Comparison of ENCODE assay signal across 1 cellular context in the genomic region with DNA sequence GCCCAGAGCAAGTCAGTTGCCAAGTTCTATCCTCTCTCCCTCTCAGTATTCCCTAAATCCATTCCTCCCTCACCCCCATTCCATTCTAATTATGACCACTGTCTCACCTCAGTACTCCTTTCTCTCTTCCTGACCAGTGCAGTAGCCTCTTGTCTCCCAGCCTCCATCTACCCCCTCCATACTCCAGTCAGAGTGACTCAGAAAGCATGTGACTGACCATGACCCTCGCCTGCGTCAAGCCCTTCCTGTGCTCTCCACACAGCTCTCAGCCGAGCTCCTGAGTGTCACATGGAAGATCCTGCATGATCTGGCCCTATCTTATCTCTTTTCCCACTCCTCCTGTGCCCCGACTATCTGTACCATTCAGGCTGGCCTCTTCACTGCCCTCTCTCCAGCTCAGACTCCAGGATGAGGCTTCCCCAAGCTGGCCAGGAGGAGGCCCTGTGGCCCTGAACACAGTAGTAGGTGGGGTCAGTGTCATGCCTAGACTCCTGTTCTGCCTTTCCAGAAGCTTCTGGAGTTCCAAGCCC.
TF ChIP-seq lines count a peak whose summit lies in the region.

No MANE protein-coding gene starts in this region.

TF ChIP-seq in K562, 482 proteins besides CTCF, POLR2A, EP300 and RAD21 (continued from another document and continues in another):
- TF ChIP-seq, protein P1, sequence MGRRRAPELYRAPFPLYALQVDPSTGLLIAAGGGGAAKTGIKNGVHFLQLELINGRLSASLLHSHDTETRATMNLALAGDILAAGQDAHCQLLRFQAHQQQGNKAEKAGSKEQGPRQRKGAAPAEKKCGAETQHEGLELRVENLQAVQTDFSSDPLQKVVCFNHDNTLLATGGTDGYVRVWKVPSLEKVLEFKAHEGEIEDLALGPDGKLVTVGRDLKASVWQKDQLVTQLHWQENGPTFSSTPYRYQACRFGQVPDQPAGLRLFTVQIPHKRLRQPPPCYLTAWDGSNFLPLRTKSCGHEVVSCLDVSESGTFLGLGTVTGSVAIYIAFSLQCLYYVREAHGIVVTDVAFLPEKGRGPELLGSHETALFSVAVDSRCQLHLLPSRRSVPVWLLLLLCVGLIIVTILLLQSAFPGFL (CRISPR knock-in tag; IDR thresholded peaks at IDR 0.05), result no peak
- TF ChIP-seq RFX7 (CRISPR knock-in tag; IDR thresholded peaks at IDR 0.05) (no peak), CEBPB (tag; IDR thresholded peaks at IDR 0.05) (no peak), RERE (CRISPR knock-in tag; IDR thresholded peaks at IDR 0.05; ENCODE audit: borderline replicate concordance) (no peak), RCOR1 (IDR thresholded peaks at IDR 0.05; ENCODE audit: borderline replicate concordance in 1 of 2, low read depth in 2 of 2, low read length in 2 of 2) (peak; percentile 81 to 95; a peak in 3 of 4 replicates), STAT5A (IDR thresholded peaks at IDR 0.05; ENCODE audit: borderline replicate concordance, low read length) (peak; percentile 85), PURB (CRISPR knock-in tag; IDR thresholded peaks at IDR 0.05; ENCODE audit: low read depth) (no peak), TBP (optimal IDR thresholded peaks at IDR 0.05; ENCODE audit: low read depth, low read length) (peak; percentile 17), RBBP5 (IDR thresholded peaks at IDR 0.05; ENCODE audit: borderline replicate concordance, insufficient read depth, low read length, poor library complexity, severe bottlenecking) (no peak), FIP1L1 (IDR thresholded peaks at IDR 0.05; ENCODE audit: low read depth, low read length, poor library complexity, severe bottlenecking) (no peak), SIRT6 (IDR thresholded peaks at IDR 0.05; ENCODE audit: low read depth, low read length) (no peak), L3MBTL2 (IDR thresholded peaks at IDR 0.05) (peak; percentile 98), JUND (IDR thresholded peaks at IDR 0.05; ENCODE audit: borderline replicate concordance, low read depth, low read length) (peak; percentile 98), JUND (tag; IDR thresholded peaks at IDR 0.05; ENCODE audit: borderline replicate concordance, low read depth, low read length) (peak; percentile 97; the same call in 2 of the 3 replicates), FOXM1 (IDR thresholded peaks at IDR 0.05; ENCODE audit: low read depth) (peak; percentile 94), FOXM1 (CRISPR knock-in tag; IDR thresholded peaks at IDR 0.05; ENCODE audit: low read depth) (no peak), TAF15 (IDR thresholded peaks at IDR 0.05; ENCODE audit: low read depth, low read length) (no peak), CREM (IDR thresholded peaks at IDR 0.05; ENCODE audit: low read depth) (peak; percentile 91), CBX1 (IDR thresholded peaks at IDR 0.05; ENCODE audit: low read depth) (no peak), KLF6 (CRISPR knock-in tag; IDR thresholded peaks at IDR 0.05; ENCODE audit: borderline replicate concordance) (peak; percentile 40; the same call in 1 of the 2 replicates), EZH2 (IDR thresholded peaks at IDR 0.05; ENCODE audit: borderline replicate concordance, low read depth, low read length) (no peak; the same call in 1 of the 2 replicates), BCL6 (CRISPR knock-in tag; IDR thresholded peaks at IDR 0.05) (peak; percentile 12; the same call in 1 of the 2 replicates), PTRF (tag; IDR thresholded peaks at IDR 0.05) (no peak), NFIC (IDR thresholded peaks at IDR 0.05) (peak; percentile 92), ATF7 (IDR thresholded peaks at IDR 0.05) (peak; percentile 89), SMARCA5 (IDR thresholded peaks at IDR 0.05) (no peak), SMARCE1 (IDR thresholded peaks at IDR 0.05) (peak; percentile 98), SMARCC2 (IDR thresholded peaks at IDR 0.05; ENCODE audit: low read depth) (no peak; the same call in 1 of the 2 replicates), E2F8 (IDR thresholded peaks at IDR 0.05; ENCODE audit: low read depth, partially characterized antibody) (peak; percentile 60), PTBP1 (IDR thresholded peaks at IDR 0.05; ENCODE audit: low read depth, low read length) (no peak), ZKSCAN3 (CRISPR knock-in tag; IDR thresholded peaks at IDR 0.05) (no peak), ILF3 (IDR thresholded peaks at IDR 0.05; ENCODE audit: borderline replicate concordance) (no peak), ZNF561 (CRISPR knock-in tag; conservative IDR thresholded peaks at IDR 0.05) (no peak), ZNF766 (CRISPR knock-in tag; conservative IDR thresholded peaks at IDR 0.05) (peak; percentile 94), RBM17 (IDR thresholded peaks at IDR 0.05; ENCODE audit: borderline replicate concordance, low read depth, low read length) (no peak), HCFC1 (IDR thresholded peaks at IDR 0.05; ENCODE audit: low read depth, low read length) (no peak), SRF (CRISPR knock-in tag; IDR thresholded peaks at IDR 0.05) (no peak), RBM34 (IDR thresholded peaks at IDR 0.05; ENCODE audit: borderline replicate concordance, insufficient read depth, low read length) (no peak), NR2C2 (CRISPR knock-in tag; IDR thresholded peaks at IDR 0.05) (no peak; the same call in 1 of the 2 replicates), NR2C2 (tag; IDR thresholded peaks at IDR 0.05) (peak; percentile 92), COPS2 (conservative IDR thresholded peaks at IDR 0.05) (no peak), HNRNPL (IDR thresholded peaks at IDR 0.05; ENCODE audit: low read depth, low read length) (no peak), ZNF224 (CRISPR knock-in tag; IDR thresholded peaks at IDR 0.05) (no peak; the same call in 1 of the 2 replicates), SMARCB1 (IDR thresholded peaks at IDR 0.05; ENCODE audit: insufficient read length, low read depth) (peak; percentile 36), XRCC4 (IDR thresholded peaks at IDR 0.05; ENCODE audit: extremely low read depth, insufficient read depth, insufficient read length) (no peak), CBX2 (IDR thresholded peaks at IDR 0.05; ENCODE audit: insufficient read depth, low read length, poor library complexity, severe bottlenecking) (no peak), AFF4 (CRISPR knock-in tag; IDR thresholded peaks at IDR 0.05) (no peak)
- TF ChIP-seq, protein P2, sequence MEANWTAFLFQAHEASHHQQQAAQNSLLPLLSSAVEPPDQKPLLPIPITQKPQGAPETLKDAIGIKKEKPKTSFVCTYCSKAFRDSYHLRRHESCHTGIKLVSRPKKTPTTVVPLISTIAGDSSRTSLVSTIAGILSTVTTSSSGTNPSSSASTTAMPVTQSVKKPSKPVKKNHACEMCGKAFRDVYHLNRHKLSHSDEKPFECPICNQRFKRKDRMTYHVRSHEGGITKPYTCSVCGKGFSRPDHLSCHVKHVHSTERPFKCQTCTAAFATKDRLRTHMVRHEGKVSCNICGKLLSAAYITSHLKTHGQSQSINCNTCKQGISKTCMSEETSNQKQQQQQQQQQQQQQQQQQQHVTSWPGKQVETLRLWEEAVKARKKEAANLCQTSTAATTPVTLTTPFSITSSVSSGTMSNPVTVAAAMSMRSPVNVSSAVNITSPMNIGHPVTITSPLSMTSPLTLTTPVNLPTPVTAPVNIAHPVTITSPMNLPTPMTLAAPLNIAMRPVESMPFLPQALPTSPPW (CRISPR knock-in tag; IDR thresholded peaks at IDR 0.05), result peak; percentile 69
- TF ChIP-seq, protein P3, sequence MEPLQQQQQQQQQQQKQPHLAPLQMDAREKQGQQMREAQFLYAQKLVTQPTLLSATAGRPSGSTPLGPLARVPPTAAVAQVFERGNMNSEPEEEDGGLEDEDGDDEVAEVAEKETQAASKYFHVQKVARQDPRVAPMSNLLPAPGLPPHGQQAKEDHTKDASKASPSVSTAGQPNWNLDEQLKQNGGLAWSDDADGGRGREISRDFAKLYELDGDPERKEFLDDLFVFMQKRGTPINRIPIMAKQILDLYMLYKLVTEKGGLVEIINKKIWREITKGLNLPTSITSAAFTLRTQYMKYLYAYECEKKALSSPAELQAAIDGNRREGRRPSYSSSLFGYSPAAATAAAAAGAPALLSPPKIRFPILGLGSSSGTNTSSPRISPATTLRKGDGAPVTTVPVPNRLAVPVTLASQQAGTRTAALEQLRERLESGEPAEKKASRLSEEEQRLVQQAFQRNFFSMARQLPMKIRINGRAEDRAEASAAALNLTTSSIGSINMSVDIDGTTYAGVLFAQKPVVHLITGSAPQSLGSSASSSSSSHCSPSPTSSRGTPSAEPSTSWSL (CRISPR knock-in tag; IDR thresholded peaks at IDR 0.05; ENCODE audit: borderline replicate concordance), result no peak
- TF ChIP-seq, protein P4, sequence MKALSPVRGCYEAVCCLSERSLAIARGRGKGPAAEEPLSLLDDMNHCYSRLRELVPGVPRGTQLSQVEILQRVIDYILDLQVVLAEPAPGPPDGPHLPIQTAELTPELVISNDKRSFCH (CRISPR knock-in tag; IDR thresholded peaks at IDR 0.05), result no peak
- TF ChIP-seq, protein P4 (tag; IDR thresholded peaks at IDR 0.05), result no peak
